Comparison of ENCODE assay signal across 8 cellular contexts in the genomic region with DNA sequence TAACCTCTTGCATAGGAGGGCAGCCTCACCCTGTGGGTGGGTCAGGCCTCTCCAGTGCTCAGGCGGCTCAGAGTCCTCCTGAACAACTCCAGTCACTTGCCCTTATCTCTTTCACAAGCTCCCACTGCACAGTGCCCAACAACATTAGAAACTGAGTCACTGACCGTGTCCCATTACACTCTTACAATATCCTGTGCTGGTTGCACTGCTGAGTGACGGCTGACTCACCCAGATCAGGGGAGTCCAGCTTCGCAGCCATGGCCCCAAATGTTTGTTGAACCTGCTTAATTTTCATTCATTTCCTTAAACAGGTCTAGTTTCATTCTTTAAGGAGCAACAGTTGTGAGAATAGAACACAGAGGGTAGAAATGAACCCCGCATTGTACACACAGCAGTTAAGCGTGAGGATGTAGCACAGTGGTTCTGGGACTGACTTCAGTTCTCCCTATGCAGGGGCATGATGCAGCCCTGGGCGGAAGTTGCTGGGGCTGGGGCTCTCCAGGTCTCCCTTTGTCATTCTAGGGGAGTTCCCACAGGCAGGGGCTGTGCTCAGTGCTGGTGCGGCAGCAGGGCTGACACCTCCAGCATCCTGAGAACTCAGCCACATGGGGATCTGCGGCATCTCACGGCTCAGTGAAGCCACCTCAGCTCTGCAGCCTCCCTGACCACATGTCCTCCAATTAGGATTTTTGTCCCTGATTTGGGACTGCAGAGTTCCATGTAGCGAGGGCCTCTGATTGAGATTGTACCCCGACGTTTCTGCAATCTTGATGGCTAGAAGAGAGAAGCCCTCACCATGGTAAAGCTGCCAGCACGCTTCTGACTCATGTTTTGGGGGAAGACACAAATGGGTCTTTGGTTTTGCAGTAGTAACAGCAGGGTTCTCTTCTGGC. TPM values are rescaled to one million over a fixed set of nuclear protein-coding genes. Genes with fewer than 3 reads are reported as not detected.
DNase-seq lines count a peak whose midpoint lies in the region; ATAC-seq lines count a peak whose summit lies in the region.

No MANE protein-coding gene starts in this region.

- H3K23ac ChIP-seq in trophoblast cell (ENCODE audit: low read length) = no peak overlapping the region

- H3K79me1 ChIP-seq in trophoblast cell (ENCODE audit: low read length) = no peaks in the 10 kb centered on the region

- no peak overlapping the region for H2BK12ac ChIP-seq in trophoblast cell (ENCODE audit: low read length)

- peaks cover 0 to 10% (median 0%) of the 10 kb centered on the region in 8 donors for H3K9me3 Mint-ChIP-seq in CD4-positive, alpha-beta memory T cell

- intact Hi-C loops in CD4-positive, alpha-beta memory T cell (cut with micrococcal nuclease) = loop anchor here (1.0 to 5.0 kb wide), 6 partner anchors 14 to 59 kb away; no protein-coding TSS in a partner anchor

- H3K27ac ChIP-seq in CD4-positive, alpha-beta memory T cell (ENCODE audit: low read depth, low read length) = peak overlapping the region; percentile 88
- peak overlapping the region; percentile 42 for H3K27ac ChIP-seq in HUES48 (ENCODE audit: low read depth, low read length)
- H3K27ac ChIP-seq in trophoblast cell (ENCODE audit: low read depth, low read length) = no peak overlapping the region

- H3K9ac ChIP-seq in HUES48 (ENCODE audit: low read depth, low read length) (no peak overlapping the region), trophoblast cell (ENCODE audit: low read length) (no peak overlapping the region)

- CTCF ChIA-PET in CD4-positive, alpha-beta memory T cell (lab: Charles Lee; ENCODE audit: partially characterized antibody) = interaction anchor here (0.5 to 5.5 kb wide), 11 partner anchors 16 to 205 kb away, joined by 3 to 45 read pairs (median 5); a partner anchor contains a TSS

- H3K27me3 ChIP-seq in CD4-positive, alpha-beta memory T cell (ENCODE audit: insufficient read depth, low read length) = no peaks in the 10 kb centered on the region
- H3K27me3 ChIP-seq in HUES48 (ENCODE audit: control insufficient read depth, insufficient read depth, low read length) (no peaks in the 10 kb centered on the region), trophoblast cell (ENCODE audit: insufficient read depth, low read length) (no peaks in the 10 kb centered on the region)

- peak overlapping the region; percentile 41 to 97 (median 86) for H3K4me3 Mint-ChIP-seq in CD4-positive, alpha-beta memory T cell

- ATAC-seq in GM21447 (IDR thresholded peaks at IDR 0.05; ENCODE audit: unreplicated experiment) = peak; percentile 82

- WGBS in trophoblast cell (ENCODE audit: extremely low coverage, insufficient coverage, insufficient read length) = no CpG with 5 or more reads among the region's 14 CpGs

- peak; percentile 74 to 96 (median 77) for DNase-seq in CD4-positive, alpha-beta memory T cell
- peak; percentile 89 to 91 for DNase-seq in activated T-cell treated with anti-CD3 and anti-CD28 coated beads, Interleukin-2, amount 50 U/mL, for 48 hours
- DNase-seq in iris pigment epithelial cell (ENCODE audit: low read depth) (peak; percentile 89), trophoblast cell (no peak), COLO668 (lab: John Stamatoyannopoulos, UW; ENCODE audit: unreplicated experiment) (no peak)
- peak; percentile 87 for DNase-seq in stimulated activated naive CD4-positive, alpha-beta T cell treated with Interleukin-2 at 50 U/mL for 16 hours (lab: John Stamatoyannopoulos, UW)

- peak overlapping the region; percentile 97 to 100 (median 99) for H3K27ac Mint-ChIP-seq in CD4-positive, alpha-beta memory T cell

- peaks cover 98% of the 10 kb centered on the region for H3K4me1 ChIP-seq in CD4-positive, alpha-beta memory T cell (ENCODE audit: insufficient read depth, low read length)
- peaks cover 10% of the 10 kb centered on the region for H3K4me1 ChIP-seq in HUES48 (ENCODE audit: control insufficient read depth, insufficient read depth, low read length)
- no peaks in the 10 kb centered on the region for H3K4me1 ChIP-seq in trophoblast cell (ENCODE audit: control insufficient read depth in 1 of 2, insufficient read depth in 2 of 2, low read length in 2 of 2)

- no peak overlapping the region for H2BK120ac ChIP-seq in trophoblast cell (ENCODE audit: insufficient read depth, low read length, poor library complexity)

- H2AFZ ChIP-seq in trophoblast cell (ENCODE audit: insufficient read depth, low read length, poor library complexity) = no peak overlapping the region

- H3K4ac ChIP-seq in trophoblast cell (ENCODE audit: low read depth, low read length) = no peak overlapping the region

- no peak overlapping the region for H4K91ac ChIP-seq in trophoblast cell (ENCODE audit: low read depth, low read length)

- H3K18ac ChIP-seq in trophoblast cell (ENCODE audit: low read length) = no peak overlapping the region

- H3K4me2 ChIP-seq in trophoblast cell (ENCODE audit: low read length) = no peak overlapping the region

- H2AK5ac ChIP-seq in trophoblast cell (ENCODE audit: low read length) = no peak overlapping the region

- no peaks in the 10 kb centered on the region for H3K27me3 Mint-ChIP-seq in CD4-positive, alpha-beta memory T cell

- H3K4me1 Mint-ChIP-seq in CD4-positive, alpha-beta memory T cell = peaks cover 78 to 100% (median 91%) of the 10 kb centered on the region in 4 donors

- no peak overlapping the region for H4K12ac ChIP-seq in trophoblast cell (ENCODE audit: low read depth, low read length)

- H3K9me3 ChIP-seq in CD4-positive, alpha-beta memory T cell (ENCODE audit: control insufficient read depth in 1 of 2, low read length in 2 of 2) = no peaks in the 10 kb centered on the region
- H3K9me3 ChIP-seq in HUES48 (ENCODE audit: control insufficient read depth, insufficient read depth, low read length) = 0 out of 2 replicates have a peak, but pooled peaks cover 3% of the 10 kb centered on the region
- peaks cover under 1% of the 10 kb centered on the region for H3K9me3 ChIP-seq in trophoblast cell (ENCODE audit: insufficient read depth, low read depth, low read length)

- H3K36me3 ChIP-seq in CD4-positive, alpha-beta memory T cell (ENCODE audit: insufficient read depth, low read length) = peaks cover 4% of the 10 kb centered on the region
- H3K36me3 ChIP-seq in HUES48 (ENCODE audit: control insufficient read depth, insufficient read depth, low read length) = no peaks in the 10 kb centered on the region
- peaks cover 0 to 2% of the 10 kb centered on the region in 2 experiments for H3K36me3 ChIP-seq in trophoblast cell (ENCODE audit: control insufficient read depth in 1 of 2, insufficient read depth in 2 of 2, low read length in 2 of 2)

- H3K4me3 ChIP-seq in CD4-positive, alpha-beta memory T cell (ENCODE audit: low read length in 2 of 2) = peak overlapping the region; percentile 2 to 28
- H3K4me3 ChIP-seq in HUES48 (ENCODE audit: low read depth, low read length) (no peak overlapping the region), trophoblast cell (ENCODE audit: low read depth, low read length) (no peak overlapping the region)

- H3K79me2 ChIP-seq in trophoblast cell (ENCODE audit: control insufficient read depth, insufficient read depth, low read length, poor library complexity) = no peaks in the 10 kb centered on the region

- POLR2A ChIA-PET in CD4-positive, alpha-beta memory T cell (lab: Charles Lee; ENCODE audit: partially characterized antibody) = interaction anchor here (0.5 to 23.5 kb wide), 15 partner anchors 8 to 846 kb away, joined by 3 to 963 read pairs (median 5); a partner anchor contains a TSS

- H3K36me3 Mint-ChIP-seq in CD4-positive, alpha-beta memory T cell = peaks cover 17 to 28% of the 10 kb centered on the region in 2 donors

- H3K14ac ChIP-seq in trophoblast cell (ENCODE audit: low read length) = no peak overlapping the region

- H4K8ac ChIP-seq in trophoblast cell (ENCODE audit: low read depth, low read length) = no peak overlapping the region

- H2BK5ac ChIP-seq in trophoblast cell (ENCODE audit: low read depth, low read length, poor library complexity) = no peak overlapping the region

RNA-seq across cellular contexts. Expression of a gene that starts 16.1 kb away (rescaled TPM):
- 10 to 100 TPM; 10.6 to 10.8 TPM for total RNA-seq in CD4-positive, alpha-beta memory T cell
- polyA plus RNA-seq in CD4-positive, alpha-beta memory T cell = 1 to 10 TPM; 3.0 to 8.3 TPM
- 1.4 TPM in 2 replicates for polyA plus RNA-seq in trophoblast cell (2013)

Comparison
In these comparisons a context has a peak if more than half of its experiments do, and no peak if none do; other contexts are left out.
1. DNase-seq: peak in CD4-positive, alpha-beta memory T cell (5 of 5), activated T-cell treated with anti-CD3 and anti-CD28 coated beads, Interleukin-2, amount 50 U/mL, for 48 hours (2 of 2), iris pigment epithelial cell (single experiment) and stimulated activated naive CD4-positive, alpha-beta T cell treated with Interleukin-2 at 50 U/mL for 16 hours (single experiment); none in trophoblast cell (0 of 2) and COLO668 (single experiment).
2. H3K4me3 ChIP-seq: peak in CD4-positive, alpha-beta memory T cell (2 of 2); none in HUES48 (single experiment) and trophoblast cell (single experiment).